In the genomic region with DNA sequence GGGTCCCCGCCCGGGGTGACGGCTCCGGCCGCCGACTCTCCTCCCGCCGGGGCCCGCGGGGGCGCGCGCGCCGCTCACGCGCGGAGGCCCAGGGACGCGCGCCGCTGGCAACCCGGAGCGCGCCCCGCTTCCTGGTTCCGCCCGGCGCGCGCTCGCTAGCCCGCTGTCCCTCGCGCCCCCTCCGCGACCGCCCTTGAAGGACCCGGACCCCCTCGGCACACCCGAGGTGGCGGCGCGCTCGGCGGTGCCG, we compare ENCODE assay signal across 8 cellular contexts. TPM values are rescaled to one million over a fixed set of nuclear protein-coding genes. Genes with fewer than 3 reads are reported as not detected.
A peak's percentile ranks its signal among the peaks of the same experiment; 100 is the strongest.
DNase-seq lines count a peak whose midpoint lies in the region; ATAC-seq and TF ChIP-seq lines count a peak whose summit lies in the region.

A gene (minus strand): TSS at position 33 of the 250 bp plus-strand sequence. CDS start 44,264 bp downstream, outside the sequence.

- no TSS peak for BruUV-seq in HCT116 (replicated peaks; lab: Mats Ljungman, UMichigan)

- H3K9me2 ChIP-seq in HCT116 (ENCODE audit: insufficient read depth) = no peaks in the 10 kb centered on the region

- peak within 1 kb of the TSS; percentile 89 for H3K27ac Mint-ChIP-seq in activated CD4-positive, alpha-beta T cell treated with anti-CD3 and anti-CD28 coated beads, Interleukin-2, amount 10 ng/mL, durations not matched to agents 7 days and 5 days

- H3K36me3 ChIP-seq in HCT116 (ENCODE audit: control insufficient read depth in 1 of 2, insufficient read depth in 2 of 2, low read length in 2 of 2) (no peaks in the 10 kb centered on the region), left lung (no peaks in the 10 kb centered on the region)

- no peaks in the 10 kb centered on the region for H3K9me3 Mint-ChIP-seq in activated CD4-positive, alpha-beta T cell treated with anti-CD3 and anti-CD28 coated beads, Interleukin-2, amount 10 ng/mL, durations not matched to agents 7 days and 5 days

- ATAC-seq in HCT116 (peak; percentile 86), left lung (peak; percentile 90)

- H3K79me2 ChIP-seq in HCT116 (ENCODE audit: insufficient read depth, low read length) = peaks cover 36% of the 10 kb centered on the region; the same call in 1 of the 2 replicates

- H4K20me1 ChIP-seq in HCT116 (ENCODE audit: insufficient read depth) = no peaks in the 10 kb centered on the region

- peak; percentile 91 for DNase-seq in GM10248 (ENCODE audit: extremely low spot score)
- no peak for DNase-seq in HCT116 (ENCODE audit: low read depth, low spot score)
- peak; percentile 62 for DNase-seq in NCI-H2196 (lab: John Stamatoyannopoulos, UW; ENCODE audit: unreplicated experiment)
- peak; percentile 64 for DNase-seq in activated CD4-positive, alpha-beta T cell treated with anti-CD3 and anti-CD28 coated beads, Interleukin-2, amount 10 ng/mL, durations not matched to agents 7 days and 5 days
- peak; percentile 32 for DNase-seq in dedifferentiated amniotic fluid mesenchymal stem cell (ENCODE audit: extremely low spot score)
- DNase-seq in left lung = peak; percentile 67 to 95
- DNase-seq in stimulated activated CD4-positive, alpha-beta T cell treated with anti-CD3 and anti-CD28 coated beads, Interleukin-4, amount 100 ng/mL, for 24 hours = peak; percentile 52
- no peak for DNase-seq in SW 1271 (lab: John Stamatoyannopoulos, UW)

- RAD21 ChIA-PET in HCT116 (lab: Charles Lee; ENCODE audit: low non-redundant PET in 1 of 2, low total read pairs in 2 of 2, uncharacterized antibody in 2 of 2, unreplicated experiment in 2 of 2) = interaction anchor here in 1 of 2 experiments (1.0 kb wide), 1 partner anchor 54 kb away, joined by 3 read pairs; no protein-coding TSS in a partner anchor

- peak within 1 kb of the TSS; percentile 61; the same call in 1 of the 2 replicates for H3K27ac ChIP-seq in HCT116 (ENCODE audit: low read depth, low read length)
- H3K27ac ChIP-seq in left lung = peak within 1 kb of the TSS; percentile 85 to 93

- TF ChIP-seq POLR2A in HCT116 (IDR thresholded peaks at IDR 0.05; ENCODE audit: borderline replicate concordance, extremely low read depth, insufficient read depth, insufficient read length) = peak; percentile 69

- H3K27me3 ChIP-seq in HCT116 (ENCODE audit: insufficient read depth, low read length) (0 out of 2 replicates have a peak, but pooled peaks cover 5% of the 10 kb centered on the region), left lung (no peaks in the 10 kb centered on the region)

- H3K36me3 Mint-ChIP-seq in activated CD4-positive, alpha-beta T cell treated with anti-CD3 and anti-CD28 coated beads, Interleukin-2, amount 10 ng/mL, durations not matched to agents 7 days and 5 days (ENCODE audit: low read depth) = peaks cover 19% of the 10 kb centered on the region

- peak within 1 kb of the TSS; percentile 32 for H2AFZ ChIP-seq in HCT116 (ENCODE audit: low read depth, low read length, poor library complexity, severe bottlenecking)

- H3K4me2 ChIP-seq in HCT116 (ENCODE audit: low read length) = peak within 1 kb of the TSS; percentile 95

- H3K9me3 ChIP-seq in HCT116 (ENCODE audit: control insufficient read depth in 1 of 2, insufficient read depth in 1 of 2, low read depth in 1 of 2, low read length in 2 of 2) (no peaks in the 10 kb centered on the region), left lung (no peaks in the 10 kb centered on the region)

- H3K4me1 ChIP-seq in HCT116 (ENCODE audit: control insufficient read depth in 1 of 2, insufficient read depth in 2 of 2, low read length in 2 of 2) (peaks cover 13 to 20% of the 10 kb centered on the region in 2 experiments), left lung (peaks cover 3 to 52% of the 10 kb centered on the region in 2 donors)

- TF ChIP-seq CTCF in GM10248 (IDR thresholded peaks at IDR 0.05; ENCODE audit: control extremely low read depth, extremely low read depth, low read depth, missing control alignments) (no peak), HCT116 (IDR thresholded peaks at IDR 0.05 in 2 of 3, conservative IDR thresholded peaks at IDR 0.05 in 1 of 3; ENCODE audit: borderline replicate concordance in 1 of 3, insufficient read depth in 1 of 3, low read depth in 2 of 3, low read length in 2 of 3) (no peak), left lung (IDR thresholded peaks at IDR 0.05) (no peak)

- peak within 1 kb of the TSS; percentile 75 for H3K9ac ChIP-seq in HCT116 (ENCODE audit: low read length)

- CTCF ChIA-PET in GM10248 (lab: Yijun Ruan, JAX) = interaction anchor here (2.0 kb wide), 1 partner anchor 54 kb away, joined by 5 read pairs; no protein-coding TSS in a partner anchor
- CTCF ChIA-PET in HCT116 (lab: Charles Lee) = no interaction called here
- CTCF ChIA-PET in activated CD4-positive, alpha-beta T cell treated with anti-CD3 and anti-CD28 coated beads, Interleukin-2, amount 10 ng/mL, durations not matched to agents 7 days and 5 days (lab: Charles Lee) = interaction anchor here (1.1 kb wide), 1 partner anchor 130 kb away, joined by 3 read pairs; no protein-coding TSS in a partner anchor

- H3K4me3 ChIP-seq in HCT116 (replicated peaks in 1 of 2; ENCODE audit: low read depth in 1 of 2, low read length in 2 of 2) (peak within 1 kb of the TSS; percentile 68 to 76), left lung (peak within 1 kb of the TSS; percentile 82 to 84)

- no peaks in the 10 kb centered on the region for H3K27me3 Mint-ChIP-seq in activated CD4-positive, alpha-beta T cell treated with anti-CD3 and anti-CD28 coated beads, Interleukin-2, amount 10 ng/mL, durations not matched to agents 7 days and 5 days

- intact Hi-C loops in HCT116 (cut with micrococcal nuclease) (no loop called here), left lung (cut with DNase I) (no loop called here)

- POLR2A ChIA-PET in GM10248 (lab: Yijun Ruan, JAX) (no interaction called here), HCT116 (lab: Charles Lee) (interaction anchor here (0.8 kb wide), 1 partner anchor 9 kb away, joined by 4 read pairs; no protein-coding TSS in a partner anchor)
- POLR2A ChIA-PET in activated CD4-positive, alpha-beta T cell treated with anti-CD3 and anti-CD28 coated beads, Interleukin-2, amount 10 ng/mL, durations not matched to agents 7 days and 5 days (lab: Charles Lee) = no interaction called here

- no peak for TF ChIP-seq RAD21 in HCT116 (IDR thresholded peaks at IDR 0.05; ENCODE audit: low read depth)

- peak within 1 kb of the TSS; percentile 95 for H3K4me3 Mint-ChIP-seq in activated CD4-positive, alpha-beta T cell treated with anti-CD3 and anti-CD28 coated beads, Interleukin-2, amount 10 ng/mL, durations not matched to agents 7 days and 5 days

- H3K4me1 Mint-ChIP-seq in activated CD4-positive, alpha-beta T cell treated with anti-CD3 and anti-CD28 coated beads, Interleukin-2, amount 10 ng/mL, durations not matched to agents 7 days and 5 days = peaks cover 43% of the 10 kb centered on the region

TF ChIP-seq in HCT116, 20 proteins besides CTCF, POLR2A, EP300 and RAD21:
- TF ChIP-seq JUND (IDR thresholded peaks at IDR 0.05) (no peak), POLR2AphosphoS5 (IDR thresholded peaks at IDR 0.05; ENCODE audit: low read depth, low read length) (peak; percentile 74; the same call in 1 of the 2 replicates), ZFX (IDR thresholded peaks at IDR 0.05) (peak; percentile 67; the same call in 1 of the 2 replicates)

RNA-seq across cellular contexts. Expression of the gene that starts here (rescaled TPM):
- 7.1 TPM for total RNA-seq in HCT116 (2021; ENCODE audit: unreplicated experiment)
- polyA plus RNA-seq in HCT116 (2012) = 3.4 and 4.0 TPM in 2 replicates
- total RNA-seq in activated CD4-positive, alpha-beta T cell treated with anti-CD3 and anti-CD28 coated beads, Interleukin-2, amount 10 ng/mL, durations not matched to agents 7 days and 5 days = 100 to 1,000 TPM; 150 to 164 TPM
- 10 to 100 TPM; 41.5 to 70.9 TPM for total RNA-seq in left lung

Comparison
In these comparisons a context has a peak if more than half of its experiments do, and no peak if none do; other contexts are left out.
1. DNase-seq: peak in GM10248 (single experiment), NCI-H2196 (single experiment), activated CD4-positive, alpha-beta T cell treated with anti-CD3 and anti-CD28 coated beads, Interleukin-2, amount 10 ng/mL, durations not matched to agents 7 days and 5 days (single experiment), dedifferentiated amniotic fluid mesenchymal stem cell (single experiment), left lung (2 of 2) and stimulated activated CD4-positive, alpha-beta T cell treated with anti-CD3 and anti-CD28 coated beads, Interleukin-4, amount 100 ng/mL, for 24 hours (single experiment); none in HCT116 (single experiment) and SW 1271 (0 of 2).